5 cellular contexts compared by ENCODE assay signal in the genomic region with DNA sequence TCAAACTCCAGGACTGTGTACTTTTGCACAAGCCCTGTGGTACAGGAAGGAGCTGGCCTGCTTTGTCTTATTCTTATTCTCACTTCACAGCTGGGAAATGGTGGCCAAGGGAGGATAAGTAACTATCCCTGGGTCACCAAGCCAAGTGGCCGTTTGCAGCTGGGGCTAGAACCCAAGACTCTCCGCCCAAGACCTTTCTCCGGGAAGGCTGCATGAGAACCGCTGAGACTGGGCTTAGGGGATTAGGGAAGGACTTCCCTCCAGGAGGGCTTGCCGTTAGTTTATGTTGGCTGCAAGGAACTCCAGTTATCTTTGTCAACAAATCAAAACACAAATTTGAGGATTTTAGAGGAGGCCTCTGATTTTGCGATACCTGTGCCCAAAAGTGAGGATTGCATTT.
"Had no signal": no experiment of that assay in that cellular context is flagged by ENCODE, and none has a peak within 500 bp of the region (broad histone marks: within the 10 kb centered on the region; RNA-seq: fewer than 3 reads in every experiment).

No MANE protein-coding gene starts in this region.

- H3K27ac Mint-ChIP-seq: IgD-negative memory B cell had no signal

- DNase-seq: IMR-90, KBM-7 had no signal

- ATAC-seq: HepG2, K562 had no signal

- H3K4me3 Mint-ChIP-seq: IgD-negative memory B cell had no signal

- H3K4me1 Mint-ChIP-seq: IgD-negative memory B cell had no signal
